Comparison of ENCODE assay signal across 13 cellular contexts in the genomic region with DNA sequence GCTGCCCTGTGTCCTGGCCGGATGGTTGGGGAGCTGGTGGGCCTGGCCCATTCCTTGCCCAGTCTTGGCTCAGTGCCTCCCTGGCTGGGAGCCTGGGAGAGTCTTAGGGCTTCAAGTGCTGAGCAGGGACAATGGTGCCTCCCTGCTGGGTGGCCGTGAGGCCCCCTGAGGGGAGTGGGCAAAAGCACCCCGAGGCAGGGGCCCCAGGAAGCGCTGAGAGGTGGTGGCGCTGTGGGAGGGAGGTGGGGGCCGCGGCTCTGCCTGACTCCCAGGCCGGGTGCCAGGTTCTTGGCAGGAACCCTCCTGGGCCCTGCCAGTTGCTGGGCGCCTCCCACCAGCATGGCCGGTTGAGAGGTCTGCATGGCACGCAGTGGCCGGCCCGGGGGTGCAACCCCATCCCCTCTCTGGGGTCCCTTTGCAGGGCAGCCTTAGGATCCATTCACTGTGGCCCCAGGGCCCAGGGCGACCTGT. TPM values are rescaled to one million over a fixed set of nuclear protein-coding genes. Genes with fewer than 3 reads are reported as not detected.
DNase-seq lines count a peak whose midpoint lies in the region; ATAC-seq and TF ChIP-seq lines count a peak whose summit lies in the region.
"Had no signal": no experiment of that assay in that cellular context is flagged by ENCODE, and none has a peak within 500 bp of the region (broad histone marks: within the 10 kb centered on the region; RNA-seq: fewer than 3 reads in every experiment).

No MANE protein-coding gene starts in this region.

- intact Hi-C loops in upper lobe of right lung (cut with DNase I), result loop anchor here (5.0 kb wide), 1 partner anchor 75 kb away; a partner anchor contains a TSS

- DNase-seq in DMS79 treated with DMSO at 0.1 percent for 48 hours (lab: John Stamatoyannopoulos, UW) (peak; percentile 8), DMS79 (lab: John Stamatoyannopoulos, UW) (no peak), epithelial cell of prostate (ENCODE audit: low read depth, low spot score) (no peak), mesothelial cell of epicardium (ENCODE audit: low spot score in 2 of 2, unreplicated experiment in 2 of 2) (no peak), upper lobe of right lung (no peak), foreskin melanocyte (no peak)
- DNase-seq in stimulated activated CD4-positive, alpha-beta T cell treated with anti-CD3 and anti-CD28 coated beads, Interleukin-1b, Interleukin-23, amount 100 ng/mL, for 48 hours, result no peak
- DNase-seq: 8988T; activated T-cell treated with anti-CD3 and anti-CD28 coated beads, Interleukin-2, amount 50 U/mL, for 48 hours; Karpas-422 had no signal

- no peaks in the 10 kb centered on the region for H3K9me3 ChIP-seq in upper lobe of right lung

- peaks cover 50% of the 10 kb centered on the region for H3K4me1 ChIP-seq in upper lobe of right lung

- H3K4me3 ChIP-seq in upper lobe of right lung, result no peak overlapping the region

- peaks cover 9% of the 10 kb centered on the region for H3K36me3 Mint-ChIP-seq in mesothelial cell of epicardium

- H3K27ac ChIP-seq in epithelial cell of prostate, result peak overlapping the region; percentile 97
- peak overlapping the region; percentile 39 for H3K27ac ChIP-seq in upper lobe of right lung
- H3K27ac ChIP-seq: VCaP had no signal

- TF ChIP-seq CTCF in mesothelial cell of epicardium (IDR thresholded peaks at IDR 0.05; ENCODE audit: unreplicated experiment) (no peak), upper lobe of right lung (IDR thresholded peaks at IDR 0.05) (no peak)

- peaks cover 45% of the 10 kb centered on the region for H3K4me1 Mint-ChIP-seq in mesothelial cell of epicardium

- H3K4me3 Mint-ChIP-seq in mesothelial cell of epicardium, result no peak overlapping the region

- peaks cover 5% of the 10 kb centered on the region for H3K9me3 Mint-ChIP-seq in mesothelial cell of epicardium

- H3K27ac Mint-ChIP-seq in mesothelial cell of epicardium, result peak overlapping the region; percentile 97

- ATAC-seq in upper lobe of right lung, result peak; percentile 7
- ATAC-seq in HG03521 (IDR thresholded peaks at IDR 0.05; ENCODE audit: unreplicated experiment), result no peak

- H3K36me3 ChIP-seq in upper lobe of right lung, result no peaks in the 10 kb centered on the region

- H3K27me3 ChIP-seq in upper lobe of right lung, result no peaks in the 10 kb centered on the region

- H3K27me3 Mint-ChIP-seq in mesothelial cell of epicardium (ENCODE audit: low read depth), result no peaks in the 10 kb centered on the region

RNA-seq across cellular contexts. Expression of a gene that starts 9.3 kb away (rescaled TPM):
- 1,089 to 1,145 TPM (median 1,126 TPM) in 3 replicates for total RNA-seq in mesothelial cell of epicardium
- 1,050 TPM for total RNA-seq in upper lobe of right lung

RNA-seq across cellular contexts. Expression of a gene that starts 10.5 kb away (rescaled TPM):
- total RNA-seq in mesothelial cell of epicardium (571 to 618 TPM (median 601 TPM) in 3 replicates), upper lobe of right lung (279 TPM)

RNA-seq across cellular contexts. Expression of a gene that starts 29.4 kb away (rescaled TPM):
- total RNA-seq in mesothelial cell of epicardium, result 22.8 to 23.7 TPM (median 23.6 TPM) in 3 replicates
- 4.1 TPM for total RNA-seq in upper lobe of right lung

RNA-seq across cellular contexts. Expression of a gene that starts 49.7 kb away (rescaled TPM):
- total RNA-seq in mesothelial cell of epicardium, result 12.3 to 13.5 TPM (median 12.6 TPM) in 3 replicates
- total RNA-seq in upper lobe of right lung, result 0.64 TPM
- total RNA-seq: NCI-H460 had no signal
